ENCODE assay signal across 18 cellular contexts in the genomic region with DNA sequence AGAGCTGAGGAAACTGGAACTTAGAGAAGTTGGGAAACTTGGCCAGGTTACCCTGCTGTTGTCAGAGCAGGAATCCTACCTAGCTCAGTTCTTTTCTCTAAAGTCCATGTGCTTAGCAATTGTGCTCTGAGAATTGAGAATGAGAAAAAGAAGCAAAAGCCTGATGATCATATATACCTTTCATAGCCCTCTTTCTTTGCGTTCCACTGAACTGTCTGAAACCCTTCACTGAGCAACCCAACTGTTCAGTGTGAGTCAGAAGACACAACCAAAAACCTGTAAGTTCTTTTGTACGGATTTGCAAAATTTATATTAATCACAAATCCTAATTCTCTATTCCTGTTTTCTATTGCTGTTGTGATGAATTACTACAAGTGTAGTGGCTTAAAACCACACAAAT.
DNase-seq lines count a peak whose midpoint lies in the region; ATAC-seq, FAIRE-seq and TF ChIP-seq lines count a peak whose summit lies in the region.
"Had no signal": no experiment of that assay in that cellular context is flagged by ENCODE, and none has a peak within 500 bp of the region (broad histone marks: within the 10 kb centered on the region; RNA-seq: fewer than 3 reads in every experiment).

No MANE protein-coding gene starts in this region.

- DNase-seq in HepG2 (ENCODE audit: low spot score): no peak
- no peak for DNase-seq in right lobe of liver
- DNase-seq in NK-92 (lab: John Stamatoyannopoulos, UW; ENCODE audit: unreplicated experiment): no peak
- DNase-seq in stimulated activated naive CD8-positive, alpha-beta T cell treated with anti-CD3 and anti-CD28 coated beads, Interleukin-15, Interleukin-2, amounts not matched to agents 100 U/mL and 50 U/mL, for 24 hours: no peak
- DNase-seq: DMS79 treated with DMSO at 0.1 percent for 48 hours, H9, KBM-7, NCI-H1105 treated with DMSO at 0.1 percent for 48 hours, NCI-H1694 treated with DMSO at 0.1 percent for 48 hours, NCI-H2107, NCI-H510A, NCI-H748 treated with DMSO at 0.1 percent for 48 hours, SHP77 treated with DMSO at 0.1 percent for 48 hours, T-cell had no signal

- TF ChIP-seq CTCF in HepG2 (CRISPR knock-in tag; IDR thresholded peaks at IDR 0.05) (no peak), right lobe of liver (IDR thresholded peaks at IDR 0.05) (no peak)

- H3K9ac ChIP-seq in HepG2 (ENCODE audit: insufficient read depth, low read depth, low read length): no peak overlapping the region

- TF ChIP-seq EP300 in HepG2 (IDR thresholded peaks at IDR 0.05; ENCODE audit: low read depth in 2 of 2, low read length in 2 of 2) (no peak), HepG2 (CRISPR knock-in tag; IDR thresholded peaks at IDR 0.05; ENCODE audit: borderline replicate concordance) (no peak)

- TF ChIP-seq RAD21 in HepG2 (CRISPR knock-in tag; IDR thresholded peaks at IDR 0.05): no peak

- peak; percentile 11; the same call in 2 of the 3 replicates for ATAC-seq in HepG2
- no peak for ATAC-seq in right lobe of liver
- peak; percentile 51 for ATAC-seq in HG02623 (IDR thresholded peaks at IDR 0.05; ENCODE audit: unreplicated experiment)
- ATAC-seq in HG03432 (IDR thresholded peaks at IDR 0.05; ENCODE audit: unreplicated experiment): peak; percentile 56
- no peak for ATAC-seq in stimulated activated naive CD8-positive, alpha-beta T cell treated with anti-CD3 and anti-CD28 coated beads, Interleukin-15, Interleukin-2, amounts not matched to agents 100 U/mL and 50 U/mL, for 24 hours
- ATAC-seq in HG02571 (IDR thresholded peaks at IDR 0.05; ENCODE audit: unreplicated experiment): no peak
- ATAC-seq: SK-N-SH treated with all-trans-retinoic acid at 6 μM for 48 hours, T-cell had no signal

- BruUV-seq in HepG2 (replicated peaks; lab: Mats Ljungman, UMichigan): no TSS peak

- H3K36me3 ChIP-seq in HepG2 (replicated peaks in 1 of 2; ENCODE audit: control insufficient read depth in 1 of 2, insufficient read depth in 2 of 2, low read length in 2 of 2): peaks cover 14 to 26% of the 10 kb centered on the region in 2 experiments
- H3K36me3 ChIP-seq in right lobe of liver: peaks cover 0 to 20% (median 14%) of the 10 kb centered on the region in 4 donors

- intact Hi-C loops in HepG2 (cut with micrococcal nuclease; ENCODE audit: unreplicated experiment) (no loop called here), right lobe of liver (cut with DNase I) (no loop called here)

- no peak overlapping the region for H2AFZ ChIP-seq in HepG2 (ENCODE audit: low read length)

- H3K27me3 ChIP-seq in HepG2 (ENCODE audit: control insufficient read depth in 1 of 2, insufficient read depth in 2 of 2, low read length in 2 of 2): no peaks in the 10 kb centered on the region
- H3K27me3 ChIP-seq in right lobe of liver: no peaks in the 10 kb centered on the region

- H3K79me2 ChIP-seq in HepG2 (ENCODE audit: insufficient read depth, low read length): no peaks in the 10 kb centered on the region

- no peaks in the 10 kb centered on the region for H4K20me1 ChIP-seq in HepG2 (ENCODE audit: insufficient read depth, low read length)

- CTCF ChIA-PET in HepG2 (lab: Yijun Ruan, JAX; ENCODE audit: low intra/inter-chr PET ratio, low total read pairs): no interaction called here

- H3K4me2 ChIP-seq in HepG2 (ENCODE audit: low read depth, low read length): no peak overlapping the region

- in situ Hi-C loops in HepG2 (cut with HindIII; ENCODE audit: extremely low pct_ligation_motif_present, low pct_unique_long_range_greater_than_20kb): no loop called here

- WGBS in HepG2 (ENCODE audit: low lambda C conversion rate): 98% methylated on average over 2 of the region's 2 CpGs
- 95% methylated on average over 2 of the region's 2 CpGs for WGBS in right lobe of liver (ENCODE audit: insufficient coverage, low coverage, low lambda C conversion rate, missing lambda C conversion rate)

- no peak overlapping the region for H3K27ac ChIP-seq in HepG2 (ENCODE audit: extremely low read length, insufficient read depth, low read length)
- no peak overlapping the region for H3K27ac ChIP-seq in right lobe of liver

- no peak for TF ChIP-seq POLR2A in HepG2 (IDR thresholded peaks at IDR 0.05; ENCODE audit: insufficient read depth in 1 of 2, low read depth in 2 of 2, low read length in 2 of 2)
- no peak for TF ChIP-seq POLR2A in right lobe of liver (IDR thresholded peaks at IDR 0.05)

- no peak for FAIRE-seq in HepG2 (lab: Jason Lieb, UNC)

- POLR2A ChIA-PET in HepG2 (lab: Yijun Ruan, JAX): no interaction called here

- H3K9me3 ChIP-seq in HepG2 (ENCODE audit: low read length) (no peaks in the 10 kb centered on the region), right lobe of liver (no peaks in the 10 kb centered on the region)

- H3K4me1 ChIP-seq in HepG2 (ENCODE audit: insufficient read depth, low read length): peaks cover 12% of the 10 kb centered on the region
- no peaks in the 10 kb centered on the region for H3K4me1 ChIP-seq in right lobe of liver

- H3K4me3 ChIP-seq in HepG2 (replicated peaks in 1 of 3; ENCODE audit: insufficient read depth in 1 of 3, low read depth in 2 of 3, low read length in 3 of 3) (no peak overlapping the region), right lobe of liver (no peak overlapping the region)

TF ChIP-seq in HepG2, 621 proteins besides CTCF, POLR2A, EP300 and RAD21:
- TF ChIP-seq PAF1 (CRISPR knock-in tag; IDR thresholded peaks at IDR 0.05): 0 out of 2 replicates have a peak, but pooled peaks have one; percentile 52
- no peak for TF ChIP-seq ZNF792 (CRISPR knock-in tag; IDR thresholded peaks at IDR 0.05)
- TF ChIP-seq ZMYM3 (CRISPR knock-in tag; IDR thresholded peaks at IDR 0.05): no peak
- no peak for TF ChIP-seq TP53 (CRISPR knock-in tag; conservative IDR thresholded peaks at IDR 0.05)
- no peak for TF ChIP-seq SRF (IDR thresholded peaks at IDR 0.05; ENCODE audit: low read depth, low read length)

Comparison
In these comparisons a context has a peak if more than half of its experiments do, and no peak if none do; other contexts are left out.
1. ATAC-seq: peak in HepG2 (single experiment), HG02623 (single experiment) and HG03432 (single experiment); none in right lobe of liver (0 of 4), stimulated activated naive CD8-positive, alpha-beta T cell treated with anti-CD3 and anti-CD28 coated beads, Interleukin-15, Interleukin-2, amounts not matched to agents 100 U/mL and 50 U/mL, for 24 hours (single experiment) and HG02571 (single experiment).